In the genomic region with DNA sequence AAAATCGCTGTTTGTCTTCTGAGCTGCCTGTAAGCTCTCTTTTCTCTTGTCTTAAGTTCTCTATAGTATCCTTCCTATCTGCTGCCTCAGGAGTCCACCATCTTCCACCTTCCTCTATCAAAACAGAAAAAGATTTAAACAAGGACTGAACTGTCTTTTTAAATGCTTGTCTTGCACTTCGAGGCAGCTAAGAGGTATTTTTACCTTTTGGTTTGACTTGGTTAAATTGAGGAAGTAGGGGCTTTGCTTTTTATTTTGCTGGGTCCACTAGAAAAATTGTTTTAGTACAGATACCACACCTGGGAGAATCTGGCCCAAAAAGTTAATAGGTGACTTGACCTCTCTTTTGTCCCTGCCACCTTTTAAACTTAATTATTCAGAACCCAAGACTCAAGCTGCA, we compare ENCODE assay signal across 17 cellular contexts. TPM values are rescaled to one million over a fixed set of nuclear protein-coding genes. Genes with fewer than 3 reads are reported as not detected.
DNase-seq lines count a peak whose midpoint lies in the region; ATAC-seq and TF ChIP-seq lines count a peak whose summit lies in the region.
"Had no signal": no experiment of that assay in that cellular context is flagged by ENCODE, and none has a peak within 500 bp of the region (broad histone marks: within the 10 kb centered on the region; RNA-seq: fewer than 3 reads in every experiment).

No MANE protein-coding gene starts in this region.

- peak overlapping the region; percentile 32 for H3K27ac Mint-ChIP-seq in Calu3 (ENCODE audit: unreplicated experiment)

- no peak overlapping the region for H3K27ac ChIP-seq in RWPE1
- H3K27ac ChIP-seq: BLaER1 treated with 17β-estradiol and CSF1 and Interleukin-3, amounts not matched to agents 10 nM and 100 nM; vagina had no signal

- no peaks in the 10 kb centered on the region for H3K27me3 Mint-ChIP-seq in Calu3 (ENCODE audit: unreplicated experiment)
- H3K27me3 Mint-ChIP-seq: activated CD8-positive, alpha-beta memory T cell treated with anti-CD3 and anti-CD28 coated beads, Interleukin-2, amount 10 ng/mL, durations not matched to agents 7 days and 5 days had no signal

- DNase-seq in Calu3: no peak
- DNase-seq in germinal center (ENCODE audit: low spot score): peak; percentile 19
- DNase-seq in RWPE1 (ENCODE audit: low spot score): no peak
- DNase-seq in foreskin fibroblast: no peak
- no peak for DNase-seq in stimulated activated CD4-positive, alpha-beta T cell treated with anti-CD3 and anti-CD28 coated beads, Interleukin-4, amount 100 ng/mL, for 4 hours
- DNase-seq in SW 1271 (lab: John Stamatoyannopoulos, UW): no peak
- DNase-seq: activated CD8-positive, alpha-beta memory T cell treated with anti-CD3 and anti-CD28 coated beads, Interleukin-2, amount 10 ng/mL, durations not matched to agents 7 days and 5 days; cerebellar nuclear complex; EL; NCI-H1436 treated with DMSO at 0.1 percent for 48 hours; NCI-H526 treated with DMSO at 0.1 percent for 48 hours; SHP77 treated with DMSO at 0.1 percent for 48 hours; stimulated activated CD4-positive, alpha-beta T cell treated with anti-CD3 and anti-CD28 coated beads, Interleukin-2, amount 100 ng/mL, for 24 hours had no signal

- intact Hi-C loops in Calu3 (cut with micrococcal nuclease; ENCODE audit: unreplicated experiment): no loop called here

- peaks cover 14% of the 10 kb centered on the region for H3K36me3 Mint-ChIP-seq in Calu3 (ENCODE audit: insufficient read depth, unreplicated experiment)
- H3K36me3 Mint-ChIP-seq: activated CD8-positive, alpha-beta memory T cell treated with anti-CD3 and anti-CD28 coated beads, Interleukin-2, amount 10 ng/mL, durations not matched to agents 7 days and 5 days had no signal

- ATAC-seq in GM19351 (IDR thresholded peaks at IDR 0.05; ENCODE audit: unreplicated experiment) (peak; percentile 19), HG03469 (IDR thresholded peaks at IDR 0.05; ENCODE audit: unreplicated experiment) (peak; percentile 27)

- H3K4me3 ChIP-seq in foreskin fibroblast (ENCODE audit: low read depth in 1 of 2, low read length in 2 of 2): no peak overlapping the region
- H3K4me3 ChIP-seq: BLaER1 treated with 17β-estradiol and CSF1 and Interleukin-3, amounts not matched to agents 10 nM and 100 nM; vagina had no signal

- peak overlapping the region; percentile 38 for H3K4me3 Mint-ChIP-seq in Calu3 (ENCODE audit: low read depth, unreplicated experiment)
- H3K4me3 Mint-ChIP-seq: activated CD8-positive, alpha-beta memory T cell treated with anti-CD3 and anti-CD28 coated beads, Interleukin-2, amount 10 ng/mL, durations not matched to agents 7 days and 5 days had no signal

- POLR2A ChIA-PET in RWPE1 (lab: Yijun Ruan, JAX; ENCODE audit: low non-redundant PET): no interaction called here

- peaks cover 78% of the 10 kb centered on the region for H3K4me1 Mint-ChIP-seq in Calu3 (ENCODE audit: low read depth, unreplicated experiment)

- no peak for TF ChIP-seq CTCF in Calu3 (IDR thresholded peaks at IDR 0.05; ENCODE audit: unreplicated experiment)
- no peak for TF ChIP-seq CTCF in RWPE1 (conservative IDR thresholded peaks at IDR 0.05; ENCODE audit: low read depth)
- no peak for TF ChIP-seq CTCF in foreskin fibroblast (IDR thresholded peaks at IDR 0.05; ENCODE audit: low read depth, low read length)

- no peaks in the 10 kb centered on the region for H3K9me3 Mint-ChIP-seq in Calu3 (ENCODE audit: low read depth, unreplicated experiment)

- CTCF ChIA-PET in Calu3 (lab: Charles Lee) (interaction anchor here (0.7 to 1.3 kb wide), 2 partner anchors 10 to 163 kb away, joined by 3 to 7 read pairs; no protein-coding TSS in a partner anchor), RWPE1 (lab: Yijun Ruan, JAX) (no interaction called here)

- BruUV-seq in Calu3 (replicated peaks; lab: Mats Ljungman, UMichigan): no TSS peak

RNA-seq across cellular contexts. Expression of a gene that starts 12.2 kb away (rescaled TPM):
- total RNA-seq in Calu3 (2022): 135 and 145 TPM in 2 replicates
